ENCODE assay signal across 1 cellular context in genomic region chr20:14055127-14055742, GRCh38.
TF ChIP-seq lines count a peak whose summit lies in the region.

No MANE protein-coding gene starts in this region.

TF ChIP-seq in endothelial cell of umbilical vein, 7 proteins besides CTCF, POLR2A, EP300 and RAD21 (continued from another document):
- TF ChIP-seq EZH2 (IDR thresholded peaks at IDR 0.05; ENCODE audit: borderline replicate concordance, low read depth, low read length, severe bottlenecking) (no peak), MAX (IDR thresholded peaks at IDR 0.05; ENCODE audit: insufficient read depth, insufficient read length) (no peak), MYC (IDR thresholded peaks at IDR 0.05; ENCODE audit: low read depth, low read length) (no peak)
